ENCODE assay signal across 1 cellular context in genomic region chr17:16003841-16004240, GRCh38.
TF ChIP-seq lines count a peak whose summit lies in the region.

No MANE protein-coding gene starts in this region.

TF ChIP-seq in endothelial cell of umbilical vein, 7 proteins besides CTCF, POLR2A, EP300 and RAD21:
- no peak for TF ChIP-seq FOS (IDR thresholded peaks at IDR 0.05; ENCODE audit: borderline replicate concordance, insufficient read depth, low read length)
